Comparison of ENCODE assay signal across 26 cellular contexts in the genomic region with DNA sequence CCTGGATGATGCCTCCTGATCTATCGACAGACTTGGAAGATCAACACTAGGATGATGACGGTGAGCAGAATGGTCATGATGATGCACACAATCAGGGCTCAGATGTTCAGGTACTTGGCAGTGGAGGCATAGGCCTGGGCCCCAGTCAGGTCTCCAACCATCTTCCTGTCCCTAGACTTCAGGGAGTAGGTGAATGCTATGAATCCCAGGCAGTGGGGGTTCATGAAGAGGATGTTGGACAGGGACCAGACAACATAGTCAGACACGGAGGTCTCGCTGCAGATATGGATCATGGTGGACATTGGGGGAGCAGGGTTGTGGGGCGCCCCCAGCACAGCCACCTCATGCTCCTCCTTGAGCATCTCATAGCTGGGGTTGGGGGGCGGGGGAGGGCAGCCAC. TPM values are rescaled to one million over a fixed set of nuclear protein-coding genes. Genes with fewer than 3 reads are reported as not detected.
DNase-seq lines count a peak whose midpoint lies in the region; ATAC-seq and TF ChIP-seq lines count a peak whose summit lies in the region.
"Had no signal": no experiment of that assay in that cellular context is flagged by ENCODE, and none has a peak within 500 bp of the region (broad histone marks: within the 10 kb centered on the region; RNA-seq: fewer than 3 reads in every experiment).

No MANE protein-coding gene starts in this region.

- no peak overlapping the region for H3K4ac ChIP-seq in trophoblast cell (ENCODE audit: low read depth, low read length)

- no peak overlapping the region for H2BK120ac ChIP-seq in trophoblast cell (ENCODE audit: insufficient read depth, low read length, poor library complexity)

- no peaks in the 10 kb centered on the region for H3K27me3 Mint-ChIP-seq in activated T-cell treated with anti-CD3 and anti-CD28 coated beads, Interleukin-2, amount 50 U/mL, for 4 hours (ENCODE audit: low read depth)
- H3K27me3 Mint-ChIP-seq in T-helper 17 cell (peaks cover 7% of the 10 kb centered on the region), endothelial cell (ENCODE audit: unreplicated experiment) (peaks cover 22% of the 10 kb centered on the region), type B pancreatic cell (peaks cover 92% of the 10 kb centered on the region)
- H3K27me3 Mint-ChIP-seq: activated B cell treated with CpG ODN at 0.5 μM for 24 hours; stimulated activated naive CD8-positive, alpha-beta T cell treated with anti-CD3 and anti-CD28 coated beads, Interleukin-15, Interleukin-2, amounts not matched to agents 100 ng/mL and 50 ng/mL, for 24 hours had no signal

- H3K4me2 ChIP-seq in trophoblast cell (ENCODE audit: low read length) = no peak overlapping the region

- no peaks in the 10 kb centered on the region for H3K9me3 Mint-ChIP-seq in activated T-cell treated with anti-CD3 and anti-CD28 coated beads, Interleukin-2, amount 50 U/mL, for 4 hours
- H3K9me3 Mint-ChIP-seq in endothelial cell (ENCODE audit: unreplicated experiment) (no peaks in the 10 kb centered on the region), type B pancreatic cell (no peaks in the 10 kb centered on the region)
- H3K9me3 Mint-ChIP-seq: activated B cell treated with CpG ODN at 0.5 μM for 24 hours; stimulated activated naive CD8-positive, alpha-beta T cell treated with anti-CD3 and anti-CD28 coated beads, Interleukin-15, Interleukin-2, amounts not matched to agents 100 ng/mL and 50 ng/mL, for 24 hours had no signal

- H3K23ac ChIP-seq in trophoblast cell (ENCODE audit: low read length) = no peak overlapping the region

- no peak overlapping the region for H3K27ac ChIP-seq in trophoblast cell (ENCODE audit: low read depth, low read length)
- H3K27ac ChIP-seq: cardiac muscle cell, esophagus squamous epithelium had no signal

- no CpG with 5 or more reads among the region's 6 CpGs for WGBS in trophoblast cell (ENCODE audit: extremely low coverage, insufficient coverage, insufficient read length)

- no peak for DNase-seq in activated T-cell treated with anti-CD3 and anti-CD28 coated beads, Interleukin-2, amount 50 U/mL, for 4 hours
- no peak for DNase-seq in activated T-cell treated with anti-CD3 and anti-CD28 coated beads, Interleukin-2, amount 50 U/mL, for 1 hour
- DNase-seq in T-helper 17 cell (no peak), endothelial cell (ENCODE audit: low spot score) (no peak), type B pancreatic cell (ENCODE audit: extremely low spot score, unreplicated experiment) (no peak), D341Med (ENCODE audit: low spot score) (no peak), trophoblast cell (no peak), DMS79 treated with DMSO at 0.1 percent for 48 hours (lab: John Stamatoyannopoulos, UW) (no peak)
- DNase-seq: activated B cell treated with CpG ODN at 0.5 μM for 24 hours; activated CD4-positive, alpha-beta T cell treated with anti-CD3 and anti-CD28 coated beads, Interleukin-2, amount 50 U/mL, for 4 hours; activated T-cell treated with anti-CD3 and anti-CD28 coated beads for 4 hours; anterior cingulate cortex; Calu3; esophagus squamous epithelium; foreskin melanocyte; left colon; NCI-H1694; NCI-H2171; NCI-H524; NK-92 treated with Interleukin-12 subunit alpha and Interleukin-12 subunit beta, amount 100 ng/mL, for 24 hours; PC-3 had no signal

- H4K12ac ChIP-seq in trophoblast cell (ENCODE audit: low read depth, low read length) = no peak overlapping the region

- H3K14ac ChIP-seq in trophoblast cell (ENCODE audit: low read length) = no peak overlapping the region

- no peaks in the 10 kb centered on the region for H3K9me3 ChIP-seq in T-helper 17 cell (ENCODE audit: control insufficient read depth, low read length, poor library complexity, severe bottlenecking)
- H3K9me3 ChIP-seq in trophoblast cell (ENCODE audit: insufficient read depth, low read depth, low read length) = peaks cover 8% of the 10 kb centered on the region
- H3K9me3 ChIP-seq: esophagus squamous epithelium had no signal

- peaks cover 49% of the 10 kb centered on the region for H3K4me1 Mint-ChIP-seq in activated T-cell treated with anti-CD3 and anti-CD28 coated beads, Interleukin-2, amount 50 U/mL, for 4 hours (ENCODE audit: low read depth)
- H3K4me1 Mint-ChIP-seq in T-helper 17 cell (peaks cover 50% of the 10 kb centered on the region), endothelial cell (ENCODE audit: unreplicated experiment) (peaks cover 23% of the 10 kb centered on the region), type B pancreatic cell (ENCODE audit: unreplicated experiment) (peaks cover 17% of the 10 kb centered on the region)

- H4K91ac ChIP-seq in trophoblast cell (ENCODE audit: low read depth, low read length) = no peak overlapping the region

- no peaks in the 10 kb centered on the region for H3K79me2 ChIP-seq in trophoblast cell (ENCODE audit: control insufficient read depth, insufficient read depth, low read length, poor library complexity)

- no peak overlapping the region for H2BK12ac ChIP-seq in trophoblast cell (ENCODE audit: low read length)

- no peak overlapping the region for H2BK5ac ChIP-seq in trophoblast cell (ENCODE audit: low read depth, low read length, poor library complexity)

- no peak for ATAC-seq in activated T-cell treated with anti-CD3 and anti-CD28 coated beads, Interleukin-2, amount 50 U/mL, for 4 hours
- ATAC-seq in T-helper 17 cell = no peak
- ATAC-seq: HepG2, left colon, PC-3, Right ventricle myocardium inferior had no signal

- peaks cover 5% of the 10 kb centered on the region for H3K36me3 Mint-ChIP-seq in activated T-cell treated with anti-CD3 and anti-CD28 coated beads, Interleukin-2, amount 50 U/mL, for 4 hours (ENCODE audit: insufficient read depth)
- H3K36me3 Mint-ChIP-seq in T-helper 17 cell (ENCODE audit: low read depth) (peaks cover 2% of the 10 kb centered on the region), endothelial cell (ENCODE audit: low read depth, unreplicated experiment) (peaks cover 3% of the 10 kb centered on the region), type B pancreatic cell (no peaks in the 10 kb centered on the region)

- H2AFZ ChIP-seq in trophoblast cell (ENCODE audit: insufficient read depth, low read length, poor library complexity) = no peak overlapping the region

- TF ChIP-seq CTCF in endothelial cell (IDR thresholded peaks at IDR 0.05; ENCODE audit: unreplicated experiment) (no peak), type B pancreatic cell (conservative IDR thresholded peaks at IDR 0.05) (no peak)

- no peak overlapping the region for H4K8ac ChIP-seq in trophoblast cell (ENCODE audit: low read depth, low read length)

- H2AK5ac ChIP-seq in trophoblast cell (ENCODE audit: low read length) = no peak overlapping the region

- H3K79me1 ChIP-seq in trophoblast cell (ENCODE audit: low read length) = peaks cover 2% of the 10 kb centered on the region

- peak overlapping the region; percentile 60 for H3K4me3 Mint-ChIP-seq in activated T-cell treated with anti-CD3 and anti-CD28 coated beads, Interleukin-2, amount 50 U/mL, for 4 hours
- peak overlapping the region; percentile 28 for H3K4me3 Mint-ChIP-seq in T-helper 17 cell
- H3K4me3 Mint-ChIP-seq in endothelial cell (ENCODE audit: unreplicated experiment) = peak overlapping the region; percentile 4
- H3K4me3 Mint-ChIP-seq in type B pancreatic cell = peak overlapping the region; percentile 3
- H3K4me3 Mint-ChIP-seq: activated B cell treated with CpG ODN at 0.5 μM for 24 hours; stimulated activated naive CD8-positive, alpha-beta T cell treated with anti-CD3 and anti-CD28 coated beads, Interleukin-15, Interleukin-2, amounts not matched to agents 100 ng/mL and 50 ng/mL, for 24 hours had no signal

- no peak overlapping the region for H3K4me3 ChIP-seq in trophoblast cell (ENCODE audit: low read depth, low read length)
- H3K4me3 ChIP-seq: cardiac muscle cell, esophagus squamous epithelium had no signal

- H3K18ac ChIP-seq in trophoblast cell (ENCODE audit: low read length) = no peak overlapping the region

- no peak overlapping the region for H3K9ac ChIP-seq in trophoblast cell (ENCODE audit: low read length)

- H3K27me3 ChIP-seq in trophoblast cell (ENCODE audit: insufficient read depth, low read length) = peaks cover 16% of the 10 kb centered on the region

- H3K36me3 ChIP-seq in trophoblast cell (ENCODE audit: control insufficient read depth in 1 of 2, insufficient read depth in 2 of 2, low read length in 2 of 2) = no peaks in the 10 kb centered on the region
- H3K36me3 ChIP-seq: cardiac muscle cell, esophagus squamous epithelium had no signal

- H3K27ac Mint-ChIP-seq in T-helper 17 cell (peak overlapping the region; percentile 47), endothelial cell (ENCODE audit: unreplicated experiment) (no peak overlapping the region), type B pancreatic cell (no peak overlapping the region)
- H3K27ac Mint-ChIP-seq: activated B cell treated with CpG ODN at 0.5 μM for 24 hours; stimulated activated naive CD8-positive, alpha-beta T cell treated with anti-CD3 and anti-CD28 coated beads, Interleukin-15, Interleukin-2, amounts not matched to agents 100 ng/mL and 50 ng/mL, for 24 hours had no signal

- H3K4me1 ChIP-seq in trophoblast cell (ENCODE audit: control insufficient read depth in 1 of 2, insufficient read depth in 2 of 2, low read length in 2 of 2) = peaks cover 12 to 14% of the 10 kb centered on the region in 2 experiments

RNA-seq across cellular contexts. Expression of gene HLA-F, which starts 27.5 kb away (rescaled TPM):
- 100 to 1,000 TPM; 185 to 341 (median 228) TPM for total RNA-seq in activated T-cell treated with anti-CD3 and anti-CD28 coated beads, Interleukin-2, amount 50 U/mL, for 4 hours
- total RNA-seq in T-helper 17 cell (100 to 1,000 TPM; 629 to 717 TPM), endothelial cell (ENCODE audit: unreplicated experiment) (5.1 TPM), type B pancreatic cell (ENCODE audit: low replicate concordance) (2.8 and 13.2 TPM in 2 replicates)
- 0.15 and 0.29 TPM in 2 replicates for polyA plus RNA-seq in trophoblast cell (2013)
- total RNA-seq: A673 had no signal

Comparison
In these comparisons a context has a peak if more than half of its experiments do, and no peak if none do; other contexts are left out.
1. H3K4me3 Mint-ChIP-seq: peak in every context shown above with its lines; median percentile 60 in activated T-cell treated with anti-CD3 and anti-CD28 coated beads, Interleukin-2, amount 50 U/mL, for 4 hours; 28 in T-helper 17 cell; 4 in endothelial cell; 3 in type B pancreatic cell.
2. RNA of gene HLA-F, which starts 27.5 kb away (total RNA-seq): 629 to 717 TPM in T-helper 17 cell and 185 to 341 TPM in activated T-cell treated with anti-CD3 and anti-CD28 coated beads, Interleukin-2, amount 50 U/mL, for 4 hours; 5.1 TPM in endothelial cell (single experiment) and 2.8 to 13.2 TPM in type B pancreatic cell; every median in the first group is over 10 times any median in the second.